31 cellular contexts compared by ENCODE assay signal in the genomic region with DNA sequence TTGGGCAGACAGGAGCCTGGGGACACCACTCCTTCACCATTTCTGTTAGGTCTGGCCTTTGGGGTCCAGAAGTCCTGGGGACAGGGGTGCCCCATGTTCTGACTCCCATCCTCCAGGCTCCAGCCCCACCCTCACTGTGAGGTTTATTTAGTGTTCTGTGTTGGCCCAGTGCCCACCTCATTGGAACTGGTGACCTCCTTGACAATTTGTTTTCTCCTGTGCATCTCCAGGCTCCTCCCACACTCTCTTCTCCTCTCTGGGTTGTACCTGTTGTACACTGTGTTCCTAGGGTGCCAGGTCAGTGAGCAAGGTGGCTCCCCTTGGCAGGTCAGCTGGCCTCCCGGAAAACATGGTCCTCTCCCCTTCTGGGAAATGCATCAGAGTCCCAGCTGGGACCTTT.
A peak's percentile ranks its signal among the peaks of the same experiment; 100 is the strongest.
DNase-seq lines count a peak whose midpoint lies in the region; ATAC-seq and TF ChIP-seq lines count a peak whose summit lies in the region.
"Had no signal": no experiment of that assay in that cellular context is flagged by ENCODE, and none has a peak within 500 bp of the region (broad histone marks: within the 10 kb centered on the region; RNA-seq: fewer than 3 reads in every experiment).

No MANE protein-coding gene starts in this region.

- no peak overlapping the region for H3K14ac ChIP-seq in neuronal stem cell (ENCODE audit: low read length)

- no peak overlapping the region for H2BK12ac ChIP-seq in neuronal stem cell (ENCODE audit: low read length)

- H3K18ac ChIP-seq in neuronal stem cell (ENCODE audit: low read length): no peak overlapping the region

- H3K4me2 ChIP-seq in neuronal stem cell (ENCODE audit: insufficient read depth, low read length, poor library complexity, severe bottlenecking): no peak overlapping the region
- H3K4me2 ChIP-seq: A549; BLaER1; BLaER1 treated with 17β-estradiol and CSF1 and Interleukin-3, amounts not matched to agents 10 nM and 100 nM had no signal

- no peak overlapping the region for H3K9ac ChIP-seq in neuronal stem cell (ENCODE audit: low read depth, low read length, poor library complexity)
- H3K9ac ChIP-seq: BLaER1; BLaER1 treated with 17β-estradiol and CSF1 and Interleukin-3, amounts not matched to agents 10 nM and 100 nM had no signal

- H4K8ac ChIP-seq in neuronal stem cell (ENCODE audit: low read depth, low read length): no peak overlapping the region

- intact Hi-C loops in cardiac septum (cut with DNase I) (no loop called here), right cardiac atrium (cut with DNase I) (no loop called here), thyroid gland (cut with DNase I) (no loop called here), posterior cingulate gyrus (cut with DNase I) (no loop called here)

- no peak overlapping the region for H4K91ac ChIP-seq in neuronal stem cell (ENCODE audit: low read depth, low read length, poor library complexity)

- 88% methylated on average over 1 of the region's 1 CpG for WGBS in right cardiac atrium
- no CpG with 5 or more reads among the region's 1 CpG for WGBS in neuronal stem cell (ENCODE audit: extremely low coverage in 2 of 2, insufficient read length in 2 of 2, insufficient replicate concordance in 1 of 2), 2 donors
- 46 to 62% methylated on average over 1 of the region's 1 CpG for WGBS in thyroid gland, 2 donors

- H3K27ac ChIP-seq in right cardiac atrium (ENCODE audit: low read length): no peak overlapping the region
- no peak overlapping the region for H3K27ac ChIP-seq in neuronal stem cell (replicated peaks; ENCODE audit: low read length)
- H3K27ac ChIP-seq in thyroid gland: no peak overlapping the region
- H3K27ac ChIP-seq: 22Rv1; A549; BLaER1; BLaER1 treated with 17β-estradiol and CSF1 and Interleukin-3, amounts not matched to agents 10 nM and 100 nM; C4-2B had no signal

- TF ChIP-seq CTCF in thyroid gland (IDR thresholded peaks at IDR 0.05): no peak

- H3K36me3 ChIP-seq in neuronal stem cell (replicated peaks in 1 of 2; ENCODE audit: control insufficient read depth in 2 of 2, insufficient read depth in 2 of 2, low read length in 2 of 2) (no peaks in the 10 kb centered on the region), thyroid gland (no peaks in the 10 kb centered on the region)
- H3K36me3 ChIP-seq: BE2C; BLaER1; BLaER1 treated with 17β-estradiol and CSF1 and Interleukin-3, amounts not matched to agents 10 nM and 100 nM had no signal

- no peaks in the 10 kb centered on the region for H3K79me1 ChIP-seq in neuronal stem cell (ENCODE audit: low read depth, low read length)

- no peak overlapping the region for H3K23ac ChIP-seq in neuronal stem cell (ENCODE audit: low read depth, low read length, poor library complexity)

- H2BK5ac ChIP-seq in neuronal stem cell (ENCODE audit: low read length): no peak overlapping the region

- no peak overlapping the region for H2BK120ac ChIP-seq in neuronal stem cell (ENCODE audit: low read depth, low read length)

- no peaks in the 10 kb centered on the region for H3K4me1 ChIP-seq in right cardiac atrium (ENCODE audit: control insufficient read depth, insufficient read depth, low read length)
- peaks cover 3 to 16% of the 10 kb centered on the region in 2 donors for H3K4me1 ChIP-seq in neuronal stem cell (ENCODE audit: control insufficient read depth in 2 of 2, insufficient read depth in 1 of 2, low read depth in 1 of 2, low read length in 2 of 2)
- H3K4me1 ChIP-seq in thyroid gland: no peaks in the 10 kb centered on the region
- H3K4me1 ChIP-seq: A549; BLaER1; BLaER1 treated with 17β-estradiol and CSF1 and Interleukin-3, amounts not matched to agents 10 nM and 100 nM had no signal

- peak; percentile 17 for DNase-seq in cardiac septum (ENCODE audit: low spot score)
- no peak for DNase-seq in right cardiac atrium
- DNase-seq in neuronal stem cell (ENCODE audit: low spot score): no peak
- peak; percentile 56 to 59 for DNase-seq in thyroid gland
- DNase-seq in posterior cingulate gyrus: no peak
- no peak for DNase-seq in activated CD4-positive, alpha-beta T cell treated with anti-CD3 and anti-CD28 coated beads, Interleukin-2, amount 50 U/mL, for 48 hours
- DNase-seq: 8988T; ACHN; AML-193; BE2C; C1 segment of cervical spinal cord; Caco-2; Calu3; CD4-positive, alpha-beta memory T cell; CD4-positive, alpha-beta T cell; CD4-positive, CD25-positive, alpha-beta regulatory T cell; CD8-positive, alpha-beta memory T cell; CD8-positive, alpha-beta T cell; COR-L47; DMS 273 treated with DMSO at 0.1 percent for 48 hours; DMS153; DMS53; DMS79; DMS79 treated with DMSO at 0.1 percent for 48 hours; DND-41; EL had no signal

- H2AFZ ChIP-seq in neuronal stem cell (ENCODE audit: low read length): no peak overlapping the region

- H2AK5ac ChIP-seq in neuronal stem cell (ENCODE audit: low read depth, low read length): peak overlapping the region; percentile 10

- H3K4ac ChIP-seq in neuronal stem cell (ENCODE audit: low read length): no peak overlapping the region

- ATAC-seq in right cardiac atrium: no peak
- ATAC-seq: A549; CD8-positive, alpha-beta T cell had no signal

- no peak overlapping the region for H3K4me3 ChIP-seq in right cardiac atrium (ENCODE audit: low read length)
- no peak overlapping the region for H3K4me3 ChIP-seq in neuronal stem cell (ENCODE audit: low read length in 2 of 2)
- no peak overlapping the region for H3K4me3 ChIP-seq in thyroid gland (replicated peaks in 1 of 3)
- H3K4me3 ChIP-seq: A549; BLaER1; BLaER1 treated with 17β-estradiol and CSF1 and Interleukin-3, amounts not matched to agents 10 nM and 100 nM had no signal

- H3K9me3 ChIP-seq in right cardiac atrium (ENCODE audit: control insufficient read depth, low read length) (no peaks in the 10 kb centered on the region), neuronal stem cell (replicated peaks in 1 of 2; ENCODE audit: control insufficient read depth in 2 of 2, insufficient read depth in 1 of 2, low read depth in 1 of 2, low read length in 2 of 2) (no peaks in the 10 kb centered on the region), thyroid gland (no peaks in the 10 kb centered on the region)
- H3K9me3 ChIP-seq: BE2C; BLaER1; BLaER1 treated with 17β-estradiol and CSF1 and Interleukin-3, amounts not matched to agents 10 nM and 100 nM; Caco-2 had no signal

- H2BK15ac ChIP-seq in neuronal stem cell (ENCODE audit: low read length): no peak overlapping the region

- H3K27me3 ChIP-seq in right cardiac atrium (ENCODE audit: control insufficient read depth, insufficient read depth): no peaks in the 10 kb centered on the region
- H3K27me3 ChIP-seq in neuronal stem cell (ENCODE audit: control insufficient read depth in 3 of 3, insufficient read depth in 3 of 3, low read depth in 1 of 3, low read length in 3 of 3): no peaks in the 10 kb centered on the region
- H3K27me3 ChIP-seq in thyroid gland: no peaks in the 10 kb centered on the region
- H3K27me3 ChIP-seq: BE2C; BLaER1; BLaER1 treated with 17β-estradiol and CSF1 and Interleukin-3, amounts not matched to agents 10 nM and 100 nM had no signal

- no peak for TF ChIP-seq POLR2A in thyroid gland (IDR thresholded peaks at IDR 0.05)

Comparison
In these comparisons a context has a peak if more than half of its experiments do, and no peak if none do; other contexts are left out.
1. DNase-seq: peak in cardiac septum (single experiment) and thyroid gland (2 of 2); none in right cardiac atrium (0 of 3), neuronal stem cell (single experiment), posterior cingulate gyrus (0 of 10) and activated CD4-positive, alpha-beta T cell treated with anti-CD3 and anti-CD28 coated beads, Interleukin-2, amount 50 U/mL, for 48 hours (0 of 2).